ENCODE assay signal across 19 cellular contexts in genomic region chr11:22832315-22833041, GRCh38. TPM values are rescaled to one million over a fixed set of nuclear protein-coding genes. Genes with fewer than 3 reads are reported as not detected.
DNase-seq lines count a peak whose midpoint lies in the region; ATAC-seq and TF ChIP-seq lines count a peak whose summit lies in the region.
"Had no signal": no experiment of that assay in that cellular context is flagged by ENCODE, and none has a peak within 500 bp of the region (broad histone marks: within the 10 kb centered on the region; RNA-seq: fewer than 3 reads in every experiment).

No MANE protein-coding gene starts in this region.

- H3K36me3 ChIP-seq in brain microvascular endothelial cell (replicated peaks) (no peaks in the 10 kb centered on the region), Peyer's patch (no peaks in the 10 kb centered on the region)
- H3K36me3 ChIP-seq: SJSA1, upper lobe of left lung had no signal

- ATAC-seq in esophagus mucosa = no peak
- ATAC-seq: sciatic nerve had no signal

- H3K4me3 ChIP-seq in brain microvascular endothelial cell (ENCODE audit: low read depth, low read length) = no peak overlapping the region
- H3K4me3 ChIP-seq in Peyer's patch = no peak overlapping the region
- H3K4me3 ChIP-seq: lung, SJSA1, upper lobe of left lung had no signal

- H3K27me3 ChIP-seq in brain microvascular endothelial cell (replicated peaks) (no peaks in the 10 kb centered on the region), Peyer's patch (no peaks in the 10 kb centered on the region)
- H3K27me3 ChIP-seq: SJSA1, upper lobe of left lung had no signal

- H3K27ac ChIP-seq in brain microvascular endothelial cell (no peak overlapping the region), Peyer's patch (no peak overlapping the region)
- H3K27ac ChIP-seq: SJSA1, upper lobe of left lung had no signal

- H3K4me1 ChIP-seq in Peyer's patch = peaks cover 0 to 7% (median 3%) of the 10 kb centered on the region in 4 donors

- no peaks in the 10 kb centered on the region for H3K27me3 Mint-ChIP-seq in mesothelial cell of epicardium (ENCODE audit: low read depth)

- H3K27ac Mint-ChIP-seq in mesothelial cell of epicardium = no peak overlapping the region

- in situ Hi-C loops in brain microvascular endothelial cell (cut with HindIII; ENCODE audit: low pct_ligation_motif_present, low sequenced_read_pairs) = no loop called here

- DNase-seq in Ammon's horn (ENCODE audit: low spot score) (peak; percentile 24), HS-5 (ENCODE audit: low read depth) (peak; percentile 23), brain microvascular endothelial cell (peak; percentile 59), medulla oblongata (ENCODE audit: extremely low spot score) (peak; percentile 28), Peyer's patch (no peak), NCI-H2196 treated with DMSO at 0.1 percent for 48 hours (lab: John Stamatoyannopoulos, UW; ENCODE audit: unreplicated experiment) (no peak), mesothelial cell of epicardium (ENCODE audit: low spot score in 2 of 2, unreplicated experiment in 2 of 2) (no peak)
- DNase-seq: activated effector memory CD4-positive, alpha-beta T cell treated with anti-CD3 and anti-CD28 coated beads, Interleukin-2, amount 50 U/mL, for 16 hours; aorta; foreskin melanocyte; NCI-H1092; stimulated activated CD4-positive, alpha-beta T cell treated with anti-CD3 and anti-CD28 coated beads, Interleukin-4, amount 100 ng/mL, for 24 hours; upper lobe of left lung had no signal

- peaks cover 6% of the 10 kb centered on the region for H3K4me1 Mint-ChIP-seq in mesothelial cell of epicardium

- TF ChIP-seq CTCF in brain microvascular endothelial cell (IDR thresholded peaks at IDR 0.05; ENCODE audit: low read depth, low read length, missing control alignments) (no peak), Peyer's patch (IDR thresholded peaks at IDR 0.05) (no peak), mesothelial cell of epicardium (IDR thresholded peaks at IDR 0.05; ENCODE audit: unreplicated experiment) (no peak)

- H3K9me3 ChIP-seq in Peyer's patch = no peaks in the 10 kb centered on the region
- H3K9me3 ChIP-seq: upper lobe of left lung had no signal

- no peaks in the 10 kb centered on the region for H3K9me3 Mint-ChIP-seq in mesothelial cell of epicardium

- H3K36me3 Mint-ChIP-seq in mesothelial cell of epicardium = no peaks in the 10 kb centered on the region

- no peak for TF ChIP-seq POLR2A in Peyer's patch (IDR thresholded peaks at IDR 0.05)

- no peak overlapping the region for H3K4me3 Mint-ChIP-seq in mesothelial cell of epicardium

RNA-seq across cellular contexts. Expression of gene SVIP, which starts 2.9 kb away (rescaled TPM):
- 14.7 TPM for total RNA-seq in esophagus mucosa
- 10 to 100 TPM in 3 of 4 donors, 1 to 10 TPM in 1; 9.5 to 13.4 (median 12.0) TPM for total RNA-seq in Peyer's patch
- 17.0 to 19.9 TPM (median 19.6 TPM) in 3 replicates for total RNA-seq in mesothelial cell of epicardium

RNA-seq across cellular contexts. Expression of gene CCDC179, which starts 27.8 kb away (rescaled TPM):
- total RNA-seq in esophagus mucosa = not detected
- not detected for total RNA-seq in Peyer's patch
- total RNA-seq in mesothelial cell of epicardium = not detected in 3 replicates
- total RNA-seq: activated CD8-positive, alpha-beta memory T cell treated with anti-CD3 and anti-CD28 coated beads for 36 hours; aorta; H1; lung; sciatic nerve; SJSA1; upper lobe of left lung had no signal

Comparison
In these comparisons a context has a peak if more than half of its experiments do, and no peak if none do; other contexts are left out.
1. DNase-seq: peak in Ammon's horn (single experiment), HS-5 (single experiment), brain microvascular endothelial cell (single experiment) and medulla oblongata (single experiment); none in Peyer's patch (0 of 3), NCI-H2196 treated with DMSO at 0.1 percent for 48 hours (single experiment) and mesothelial cell of epicardium (0 of 2).